Comparison of ENCODE assay signal across 30 cellular contexts in the genomic region with DNA sequence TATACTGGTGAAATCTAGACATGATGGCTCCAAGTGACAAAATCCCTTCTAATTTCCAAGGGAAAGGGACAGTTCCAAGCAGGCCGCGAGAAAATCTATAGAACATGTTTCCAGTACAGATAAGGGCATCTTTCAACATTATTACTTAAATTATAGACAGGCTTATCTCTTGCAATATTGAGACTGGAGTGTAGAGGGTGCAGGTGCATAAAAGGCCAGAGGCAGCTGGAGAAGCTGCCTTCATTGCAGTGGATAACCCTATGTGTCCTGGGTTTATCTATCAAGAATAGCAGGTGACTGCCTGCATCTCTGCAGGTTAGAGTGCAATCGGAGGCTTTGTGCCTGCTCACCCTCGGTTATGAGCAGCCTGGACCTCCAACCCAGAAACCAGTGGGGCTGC. TPM values are rescaled to one million over a fixed set of nuclear protein-coding genes. Genes with fewer than 3 reads are reported as not detected.
A peak's percentile ranks its signal among the peaks of the same experiment; 100 is the strongest.
DNase-seq lines count a peak whose midpoint lies in the region; ATAC-seq, FAIRE-seq and TF ChIP-seq lines count a peak whose summit lies in the region.
"Had no signal": no experiment of that assay in that cellular context is flagged by ENCODE, and none has a peak within 500 bp of the region (broad histone marks: within the 10 kb centered on the region; RNA-seq: fewer than 3 reads in every experiment).

No MANE protein-coding gene starts in this region.

- 82% methylated on average over 4 of the region's 4 CpGs for WGBS in A549 (ENCODE audit: missing lambda C conversion rate)

- DNase-seq in A549 (ENCODE audit: low read depth in 1 of 2, low spot score in 1 of 2) = no peak
- peak; percentile 4 for DNase-seq in G401 (ENCODE audit: low spot score)
- peak; percentile 49 for DNase-seq in OCI-M1 (lab: John Stamatoyannopoulos, UW)
- no peak for DNase-seq in epithelial cell of proximal tubule (ENCODE audit: low read depth)
- no peak for DNase-seq in NCI-H1694 treated with DMSO at 0.1 percent for 48 hours (lab: John Stamatoyannopoulos, UW)
- no peak for DNase-seq in NCI-H2171 treated with DMSO at 0.1 percent for 48 hours (lab: John Stamatoyannopoulos, UW)
- DNase-seq: activated CD4-positive, alpha-beta T cell treated with anti-CD3 and anti-CD28 coated beads for 48 hours; activated CD8-positive, alpha-beta memory T cell treated with anti-CD3 and anti-CD28 coated beads for 24 hours; activated T-cell treated with anti-CD3 and anti-CD28 coated beads for 4 hours; amniotic stem cell; brain microvascular endothelial cell; DMS79; GDM1; H9; lower lobe of right lung; midbrain; naive thymus-derived CD8-positive, alpha-beta T cell; NCI-H1092; NCI-H2081; occipital lobe; PC-9; psoas muscle; SHP77 treated with DMSO at 0.1 percent for 48 hours; sigmoid colon; stimulated activated CD4-positive, alpha-beta T cell treated with anti-CD3 and anti-CD28 coated beads, Interleukin-12 subunit alpha, Interleukin-12 subunit beta, amount 100 ng/mL, for 4 hours; stimulated activated CD4-positive, alpha-beta T cell treated with anti-CD3 and anti-CD28 coated beads, Interleukin-4, amount 100 ng/mL, for 1 hour had no signal

- no peak for TF ChIP-seq EP300 in A549 (IDR thresholded peaks at IDR 0.05)

- H3K4me2 ChIP-seq in A549 = no peak overlapping the region
- H3K4me2 ChIP-seq: BLaER1, PC-9 had no signal

- CTCF ChIA-PET in A549 (lab: Yijun Ruan, JAX) = interaction anchor here (1.1 kb wide), 1 partner anchor 8 kb away, joined by 3 read pairs; no protein-coding TSS in a partner anchor

- FAIRE-seq in A549 (lab: Jason Lieb, UNC) = no peak

- no peaks in the 10 kb centered on the region for H3K4me1 ChIP-seq in A549
- H3K4me1 ChIP-seq: BLaER1, gastroesophageal sphincter, lower lobe of right lung, psoas muscle, sigmoid colon, tibial nerve had no signal

- no peak for TF ChIP-seq CTCF in A549 (IDR thresholded peaks at IDR 0.05)
- peak; percentile 11 for TF ChIP-seq CTCF in epithelial cell of proximal tubule (conservative IDR thresholded peaks at IDR 0.05; ENCODE audit: low read depth, low read length)

- no peak overlapping the region for H3K27ac ChIP-seq in A549
- H3K27ac ChIP-seq: BLaER1, brain microvascular endothelial cell, gastroesophageal sphincter, lower lobe of right lung, PC-9, psoas muscle, sigmoid colon, tibial nerve had no signal

- POLR2A ChIA-PET in A549 (lab: Yijun Ruan, JAX) = no interaction called here

- peak; percentile 39 to 40; a peak in 3 of 6 replicates for ATAC-seq in A549
- no peak for ATAC-seq in HG02938 (IDR thresholded peaks at IDR 0.05; ENCODE audit: unreplicated experiment)
- ATAC-seq: gastroesophageal sphincter; lower lobe of right lung; naive thymus-derived CD8-positive, alpha-beta T cell had no signal

- no peak for TF ChIP-seq POLR2A in A549 (IDR thresholded peaks at IDR 0.05; ENCODE audit: low read length)

- H3K9me3 ChIP-seq in A549 = no peaks in the 10 kb centered on the region
- H3K9me3 ChIP-seq: gastroesophageal sphincter, lower lobe of right lung, psoas muscle had no signal

- H3K4me3 ChIP-seq in A549 (no peak overlapping the region), epithelial cell of proximal tubule (ENCODE audit: low read depth, low read length) (no peak overlapping the region)
- H3K4me3 ChIP-seq: BLaER1, gastroesophageal sphincter, lower lobe of right lung, PC-9, psoas muscle, sigmoid colon, tibial nerve had no signal

- in situ Hi-C loops in G401 (cut with HindIII; ENCODE audit: low sequenced_read_pairs) = no loop called here

- TF ChIP-seq RAD21 in A549 (conservative IDR thresholded peaks at IDR 0.05 in 1 of 2, IDR thresholded peaks at IDR 0.05 in 1 of 2) = peak; percentile 9 to 16; a peak in 1 of 5 replicates

TF ChIP-seq in A549, 52 proteins besides CTCF, POLR2A, EP300 and RAD21:
- TF ChIP-seq NR3C1 (IDR thresholded peaks at IDR 0.05) (no peak), RARB (CRISPR knock-in tag; IDR thresholded peaks at IDR 0.05) (no peak)

RNA-seq across cellular contexts. Expression of a gene that starts 28.7 kb away (rescaled TPM):
- polyA plus RNA-seq in A549 (2011; rRNA removed) (48.1 and 50.8 TPM in 2 replicates), A549 (2017; fragmentation: RNase III; extraction: RNeasy Plus Mini Kit Qiagen cat#74134 plus additional on column Dnase treatment) (65.0 to 73.6 TPM (median 68.9 TPM) in 3 replicates)
- 20.4 and 24.1 TPM in 2 replicates for polyA plus RNA-seq in A549 (2012; cell fraction: cytosol; rRNA removed)
- 11.7 and 13.6 TPM in 2 replicates for polyA plus RNA-seq in A549 (2012; cell fraction: nucleus; rRNA removed)
- polyA minus RNA-seq in A549 (2011; rRNA and poly(A)+ RNA removed) = 25.6 and 32.4 TPM in 2 replicates
- total RNA-seq in G401 (2014; rRNA removed; shearing (Covaris generic)) = 89.5 and 111 TPM in 2 replicates
- 88.3 and 120 TPM in 2 replicates for total RNA-seq in epithelial cell of proximal tubule

Comparison
In these comparisons a context has a peak if more than half of its experiments do, and no peak if none do; other contexts are left out.
1. DNase-seq: peak in G401 (single experiment) and OCI-M1 (single experiment); none in A549 (0 of 2), epithelial cell of proximal tubule (single experiment), NCI-H1694 treated with DMSO at 0.1 percent for 48 hours (single experiment) and NCI-H2171 treated with DMSO at 0.1 percent for 48 hours (single experiment).